Comparison of ENCODE assay signal across 9 cellular contexts in the genomic region with DNA sequence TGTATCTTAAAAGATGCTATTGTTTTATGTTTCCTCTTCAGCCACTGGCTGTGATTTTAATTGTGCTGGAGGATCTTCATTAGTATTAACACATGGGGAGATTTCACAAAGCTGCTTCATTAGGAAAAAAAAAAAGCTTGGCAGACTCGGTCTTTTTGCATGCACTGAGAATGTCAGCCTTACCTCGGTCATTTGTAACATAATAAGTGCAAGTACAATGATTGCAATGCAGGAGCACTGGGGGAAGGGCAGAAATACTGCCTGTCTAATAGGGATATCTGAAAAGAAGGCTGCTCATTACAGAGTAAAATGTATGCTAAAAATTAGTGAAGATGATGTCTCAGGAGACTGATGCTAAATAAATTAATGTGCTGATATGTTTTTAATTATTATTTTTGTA. TPM values are rescaled to one million over a fixed set of nuclear protein-coding genes. Genes with fewer than 3 reads are reported as not detected.
DNase-seq lines count a peak whose midpoint lies in the region; ATAC-seq and TF ChIP-seq lines count a peak whose summit lies in the region.
"Had no signal": no experiment of that assay in that cellular context is flagged by ENCODE, and none has a peak within 500 bp of the region (broad histone marks: within the 10 kb centered on the region; RNA-seq: fewer than 3 reads in every experiment).

No MANE protein-coding gene starts in this region.

- ATAC-seq in PC-3 (no peak), HG03565 (IDR thresholded peaks at IDR 0.05; ENCODE audit: unreplicated experiment) (no peak)

- POLR2A ChIA-PET in PC-3 (lab: Charles Lee; ENCODE audit: unreplicated experiment) = no interaction called here

- CTCF ChIA-PET in PC-3 (lab: Charles Lee) = no interaction called here

- H3K4me3 ChIP-seq in cardiac muscle cell = peak overlapping the region; percentile 74
- H3K4me3 ChIP-seq in right atrium auricular region = peak overlapping the region in 1 of 2 donors; percentile 88
- H3K4me3 ChIP-seq in PC-3 (ENCODE audit: low read length) = peak overlapping the region; percentile 88; the same call in 1 of the 2 replicates
- peak overlapping the region; percentile 64 for H3K4me3 ChIP-seq in hepatocyte
- H3K4me3 ChIP-seq in transverse colon = peak overlapping the region in 3 of 4 donors; percentile 66 to 89 (median 78)

- no TSS peak for BruUV-seq in PC-3 (replicated peaks; lab: Mats Ljungman, UMichigan)

- 6% methylated on average over 2 of the region's 2 CpGs for WGBS in hepatocyte (ENCODE audit: low lambda C conversion rate, missing lambda C conversion rate)
- WGBS in transverse colon (ENCODE audit: low coverage in 1 of 2), 2 donors = 26 to 45% methylated on average over 2 of the region's 2 CpGs

- H3K9me3 ChIP-seq in cardiac muscle cell (ENCODE audit: low read depth) (no peaks in the 10 kb centered on the region), right atrium auricular region (no peaks in the 10 kb centered on the region), PC-3 (ENCODE audit: low read length) (no peaks in the 10 kb centered on the region), hepatocyte (ENCODE audit: low read depth) (no peaks in the 10 kb centered on the region), transverse colon (no peaks in the 10 kb centered on the region)

- H4K20me1 ChIP-seq in PC-3 (ENCODE audit: low read length) = no peaks in the 10 kb centered on the region
- H4K20me1 ChIP-seq in hepatocyte (ENCODE audit: insufficient read depth, poor library complexity, severe bottlenecking) = no peaks in the 10 kb centered on the region

- peak overlapping the region; percentile 85 for H2AFZ ChIP-seq in PC-3 (ENCODE audit: low read length)
- H2AFZ ChIP-seq in hepatocyte = peak overlapping the region; percentile 53

- in situ Hi-C loops in transverse colon (cut with MboI; ENCODE audit: low pct_ligation_motif_present in 1 of 4, low pct_unique_long_range_greater_than_20kb in 1 of 4, low sequenced_read_pairs in 3 of 4) = no loop called here

- H3K79me2 ChIP-seq in PC-3 (ENCODE audit: low read length) = peaks cover 23% of the 10 kb centered on the region
- H3K79me2 ChIP-seq in hepatocyte = peaks cover 41% of the 10 kb centered on the region

- H3K27me3 ChIP-seq in cardiac muscle cell = no peaks in the 10 kb centered on the region
- H3K27me3 ChIP-seq in right atrium auricular region = no peaks in the 10 kb centered on the region
- H3K27me3 ChIP-seq in PC-3 (ENCODE audit: low read length) = no peaks in the 10 kb centered on the region
- H3K27me3 ChIP-seq in hepatocyte = no peaks in the 10 kb centered on the region
- no peaks in the 10 kb centered on the region for H3K27me3 ChIP-seq in transverse colon

- no peak for TF ChIP-seq EP300 in transverse colon (IDR thresholded peaks at IDR 0.05; ENCODE audit: low read depth)

- H3K9me2 ChIP-seq in PC-3 (replicated peaks; ENCODE audit: low read length) = no peaks in the 10 kb centered on the region
- H3K9me2 ChIP-seq in hepatocyte (replicated peaks; ENCODE audit: insufficient read depth) = no peaks in the 10 kb centered on the region

- TF ChIP-seq CTCF in cardiac muscle cell (IDR thresholded peaks at IDR 0.05; ENCODE audit: low read depth, low read length) (no peak), right atrium auricular region (IDR thresholded peaks at IDR 0.05) (no peak), PC-3 (conservative IDR thresholded peaks at IDR 0.05; ENCODE audit: low read depth, low read length) (no peak), hepatocyte (IDR thresholded peaks at IDR 0.05; ENCODE audit: poor library complexity) (no peak), transverse colon (IDR thresholded peaks at IDR 0.05) (no peak)

- H3F3A ChIP-seq in PC-3 (ENCODE audit: low read length, unreplicated experiment) = no peaks in the 10 kb centered on the region

- TF ChIP-seq POLR2A in transverse colon (IDR thresholded peaks at IDR 0.05) = no peak

- H3K9ac ChIP-seq in PC-3 (ENCODE audit: low read length) = no peak overlapping the region

- H3K36me3 ChIP-seq in cardiac muscle cell (no peaks in the 10 kb centered on the region), right atrium auricular region (no peaks in the 10 kb centered on the region), PC-3 (ENCODE audit: low read depth, low read length) (no peaks in the 10 kb centered on the region), hepatocyte (replicated peaks; ENCODE audit: insufficient read depth, low read depth) (no peaks in the 10 kb centered on the region), transverse colon (no peaks in the 10 kb centered on the region)

- H3K4me1 ChIP-seq in cardiac muscle cell (ENCODE audit: low read depth) (peaks cover 8% of the 10 kb centered on the region), right atrium auricular region (peaks cover 0 to 19% of the 10 kb centered on the region in 2 donors), PC-3 (ENCODE audit: insufficient read depth, low read length) (peaks cover 25% of the 10 kb centered on the region), hepatocyte (ENCODE audit: insufficient read depth) (peaks cover 14% of the 10 kb centered on the region), transverse colon (peaks cover 0 to 52% (median 19%) of the 10 kb centered on the region in 4 donors)

- intact Hi-C loops in PC-3 (cut with micrococcal nuclease) (loop anchor here (5.0 kb wide), 1 partner anchor 330 kb away; the partner anchor contains the start of gene WDSUB1), transverse colon (cut with DNase I; ENCODE audit: low total_unique reads) (no loop called here)

- DNase-seq in cardiac muscle cell (ENCODE audit: low read depth in 1 of 2, low spot score in 1 of 2) (peak; percentile 61 to 70), right atrium auricular region (ENCODE audit: low spot score) (no peak), PC-3 (peak; percentile 17), hepatocyte (ENCODE audit: low spot score) (peak; percentile 30), transverse colon (no peak), T-helper 2 cell (no peak)
- no peak for DNase-seq in stimulated activated CD4-positive, alpha-beta T cell treated with anti-CD3 and anti-CD28 coated beads, Interleukin-4, amount 100 ng/mL, for 1 hour
- DNase-seq: hippocampal formation had no signal

- peak overlapping the region; percentile 99 for H3K27ac ChIP-seq in cardiac muscle cell
- H3K27ac ChIP-seq in right atrium auricular region = no peak overlapping the region
- H3K27ac ChIP-seq in PC-3 (ENCODE audit: low read length) = no peak overlapping the region
- H3K27ac ChIP-seq in hepatocyte = peak overlapping the region; percentile 99
- peak overlapping the region; percentile 93 to 99 (median 98) for H3K27ac ChIP-seq in transverse colon

- peak overlapping the region; percentile 86 for H3K4me2 ChIP-seq in PC-3 (ENCODE audit: low read length)
- H3K4me2 ChIP-seq in hepatocyte = peak overlapping the region; percentile 73

RNA-seq across cellular contexts. Expression of gene BAZ2B, which starts 1.3 kb away (rescaled TPM):
- total RNA-seq in cardiac muscle cell (60.1 and 103 TPM in 2 replicates), right atrium auricular region (10 to 100 TPM; 40.2 to 47.1 TPM), PC-3 (2014; rRNA removed) (15.7 and 19.6 TPM in 2 replicates), hepatocyte (83.3 and 115 TPM in 2 replicates), transverse colon (100 to 1,000 TPM in 1 of 4 donors, 10 to 100 TPM in 3; 42.3 to 104 (median 81.3) TPM)
- polyA plus RNA-seq in cardiac muscle cell (62.1 and 91.3 TPM in 2 replicates), hepatocyte (40.7 and 52.1 TPM in 2 replicates)

Comparison
In these comparisons a context has a peak if more than half of its experiments do, and no peak if none do; other contexts are left out.
1. DNase-seq: peak in cardiac muscle cell (2 of 2), PC-3 (single experiment) and hepatocyte (single experiment); none in right atrium auricular region (single experiment), transverse colon (single experiment), T-helper 2 cell (0 of 5) and stimulated activated CD4-positive, alpha-beta T cell treated with anti-CD3 and anti-CD28 coated beads, Interleukin-4, amount 100 ng/mL, for 1 hour (single experiment).
2. H3K27ac ChIP-seq: peak in cardiac muscle cell (single experiment), hepatocyte (single experiment) and transverse colon (4 of 4); none in right atrium auricular region (0 of 2) and PC-3 (single experiment).